8 cellular contexts compared by ENCODE assay signal in genomic region chr5:67003373-67003905, GRCh38.
DNase-seq lines count a peak whose midpoint lies in the region; ATAC-seq and TF ChIP-seq lines count a peak whose summit lies in the region.

No MANE protein-coding gene starts in this region.

- DNase-seq in GM12865 (ENCODE audit: low read depth) (no peak), RWPE2 (ENCODE audit: low spot score) (no peak), esophagus muscularis mucosa (ENCODE audit: extremely low spot score) (no peak), psoas muscle (no peak), head of caudate nucleus (no peak)
- no peak for DNase-seq in stimulated activated CD4-positive, alpha-beta T cell treated with anti-CD3 and anti-CD28 coated beads, Interleukin-12 subunit alpha, Interleukin-12 subunit beta, amount 100 ng/mL, for 4 hours
- no peak for DNase-seq in stimulated activated CD4-positive, alpha-beta T cell treated with anti-CD3 and anti-CD28 coated beads, Interleukin-4, amount 100 ng/mL, for 1 hour

- H3K9me3 ChIP-seq in RWPE2 (ENCODE audit: severe bottlenecking) = no peaks in the 10 kb centered on the region
- H3K9me3 ChIP-seq in esophagus muscularis mucosa = no peaks in the 10 kb centered on the region
- H3K9me3 ChIP-seq in psoas muscle = no peaks in the 10 kb centered on the region

- no peak for TF ChIP-seq POLR2A in esophagus muscularis mucosa (IDR thresholded peaks at IDR 0.05; ENCODE audit: low read depth)

- H3K27me3 ChIP-seq in RWPE2 (ENCODE audit: insufficient read depth, poor library complexity, severe bottlenecking) (no peaks in the 10 kb centered on the region), esophagus muscularis mucosa (no peaks in the 10 kb centered on the region), psoas muscle (ENCODE audit: insufficient read depth in 3 of 3, low read length in 2 of 3) (no peaks in the 10 kb centered on the region)

- ATAC-seq in RWPE2 (ENCODE audit: low read depth) (no peak), psoas muscle (no peak), GM21390 (IDR thresholded peaks at IDR 0.05; ENCODE audit: unreplicated experiment) (no peak)

- TF ChIP-seq EP300 in esophagus muscularis mucosa (IDR thresholded peaks at IDR 0.05) = no peak

- intact Hi-C loops in esophagus muscularis mucosa (cut with DNase I) = loop anchor here (5.0 kb wide), 2 partner anchors 46 to 94 kb away; no protein-coding TSS in a partner anchor
- intact Hi-C loops in psoas muscle (cut with DNase I) = loop anchor here in 1 of 2 donors (5.0 kb wide), 1 partner anchor 94 kb away; no protein-coding TSS in a partner anchor
- intact Hi-C loops in head of caudate nucleus (cut with DNase I) = no loop called here

- H3K27ac ChIP-seq in RWPE2 (ENCODE audit: poor library complexity, severe bottlenecking) (peak overlapping the region; percentile 99), esophagus muscularis mucosa (replicated peaks in 1 of 4) (peak overlapping the region; percentile 87 to 93 (median 87)), psoas muscle (peak overlapping the region; percentile 88)

- WGBS in esophagus muscularis mucosa = 27% methylated on average over 5 of the region's 6 CpGs
- 21 to 24% (median 22%) methylated on average over 6 of the region's 6 CpGs for WGBS in psoas muscle, 3 donors

- no peak for TF ChIP-seq CTCF in GM12865 (IDR thresholded peaks at IDR 0.05; ENCODE audit: insufficient read depth, low read depth, low read length, missing control alignments)
- TF ChIP-seq CTCF in RWPE2 (IDR thresholded peaks at IDR 0.05; ENCODE audit: poor library complexity, severe bottlenecking) = no peak
- TF ChIP-seq CTCF in esophagus muscularis mucosa (IDR thresholded peaks at IDR 0.05) = no peak
- no peak for TF ChIP-seq CTCF in psoas muscle (IDR thresholded peaks at IDR 0.05)

- peaks cover 26% of the 10 kb centered on the region for H3K4me1 ChIP-seq in RWPE2 (ENCODE audit: insufficient read depth, poor library complexity, severe bottlenecking)
- H3K4me1 ChIP-seq in esophagus muscularis mucosa = peaks cover 28 to 51% (median 44%) of the 10 kb centered on the region in 4 donors
- H3K4me1 ChIP-seq in psoas muscle = peaks cover 15% of the 10 kb centered on the region

- H3K4me3 ChIP-seq in GM12865 (ENCODE audit: low read depth, low read length) = peak overlapping the region; percentile 52
- H3K4me3 ChIP-seq in RWPE2 (ENCODE audit: severe bottlenecking) = peak overlapping the region; percentile 43
- H3K4me3 ChIP-seq in esophagus muscularis mucosa = peak overlapping the region; percentile 63 to 70 (median 65)
- peak overlapping the region; percentile 81 for H3K4me3 ChIP-seq in psoas muscle

- H3K36me3 ChIP-seq in RWPE2 (ENCODE audit: low read depth) (no peaks in the 10 kb centered on the region), esophagus muscularis mucosa (no peaks in the 10 kb centered on the region), psoas muscle (ENCODE audit: insufficient read depth in 1 of 2, low read depth in 1 of 2) (peaks cover 0 to 2% of the 10 kb centered on the region in 2 donors)
